In genomic region chr9:136665111-136665703, GRCh38 we compare ENCODE assay signal across 8 cellular contexts. TPM values are rescaled to one million over a fixed set of nuclear protein-coding genes. Genes with fewer than 3 reads are reported as not detected.
DNase-seq lines count a peak whose midpoint lies in the region; ATAC-seq lines count a peak whose summit lies in the region.

No MANE protein-coding gene starts in this region.

- H3K36me3 Mint-ChIP-seq in CD4-positive, CD25-positive, alpha-beta regulatory T cell, result no peaks in the 10 kb centered on the region
- H3K36me3 Mint-ChIP-seq in activated naive CD8-positive, alpha-beta T cell treated with anti-CD3 and anti-CD28 coated beads, Interleukin-2, amount 50 U/mL, for 24 hours (ENCODE audit: low read depth), result no peaks in the 10 kb centered on the region

- peaks cover 22% of the 10 kb centered on the region for H3K27me3 Mint-ChIP-seq in CD4-positive, CD25-positive, alpha-beta regulatory T cell
- H3K27me3 Mint-ChIP-seq in activated naive CD8-positive, alpha-beta T cell treated with anti-CD3 and anti-CD28 coated beads, Interleukin-2, amount 50 U/mL, for 24 hours, result peaks cover 12% of the 10 kb centered on the region

- H3K27ac Mint-ChIP-seq in CD4-positive, CD25-positive, alpha-beta regulatory T cell, result no peak overlapping the region
- no peak overlapping the region for H3K27ac Mint-ChIP-seq in activated naive CD8-positive, alpha-beta T cell treated with anti-CD3 and anti-CD28 coated beads, Interleukin-2, amount 50 U/mL, for 24 hours

- H3K9me3 ChIP-seq in CD4-positive, CD25-positive, alpha-beta regulatory T cell (ENCODE audit: control insufficient read depth in 2 of 2, low read length in 2 of 2), result no peaks in the 10 kb centered on the region

- ATAC-seq in CD4-positive, CD25-positive, alpha-beta regulatory T cell (ENCODE audit: low read depth in 2 of 2), result peak in 1 of 2 donors; percentile 6
- ATAC-seq in activated naive CD8-positive, alpha-beta T cell treated with anti-CD3 and anti-CD28 coated beads, Interleukin-2, amount 50 U/mL, for 24 hours, result peak; percentile 13
- ATAC-seq in GM18907 (IDR thresholded peaks at IDR 0.05; ENCODE audit: unreplicated experiment) (no peak), GM21526 (IDR thresholded peaks at IDR 0.05; ENCODE audit: low FRiP score, unreplicated experiment) (no peak)

- H3K27ac ChIP-seq in CD4-positive, CD25-positive, alpha-beta regulatory T cell (ENCODE audit: insufficient read depth, low read length, poor library complexity, severe bottlenecking), result no peak overlapping the region
- H3K27ac ChIP-seq in temporal lobe (ENCODE audit: low read depth, low read length), result peak overlapping the region; percentile 27

- no peak overlapping the region for H3K4me3 ChIP-seq in CD4-positive, CD25-positive, alpha-beta regulatory T cell (ENCODE audit: low read depth, low read length)

- H3K4me1 Mint-ChIP-seq in CD4-positive, CD25-positive, alpha-beta regulatory T cell, result peaks cover 0 to 5% (median 0%) of the 10 kb centered on the region in 4 donors
- H3K4me1 Mint-ChIP-seq in activated naive CD8-positive, alpha-beta T cell treated with anti-CD3 and anti-CD28 coated beads, Interleukin-2, amount 50 U/mL, for 24 hours, result no peaks in the 10 kb centered on the region

- DNase-seq in CD4-positive, CD25-positive, alpha-beta regulatory T cell, result no peak
- peak; percentile 47 for DNase-seq in HK-2 (ENCODE audit: unreplicated experiment)
- no peak for DNase-seq in activated naive CD8-positive, alpha-beta T cell treated with anti-CD3 and anti-CD28 coated beads, Interleukin-2, amount 50 U/mL, for 24 hours
- DNase-seq in islet precursor cell, result peak; percentile 73
- DNase-seq in HT-29 (ENCODE audit: low spot score), result no peak

- no peaks in the 10 kb centered on the region for H3K27me3 ChIP-seq in CD4-positive, CD25-positive, alpha-beta regulatory T cell (ENCODE audit: control insufficient read depth, insufficient read depth, low read length)

- no peaks in the 10 kb centered on the region for H3K36me3 ChIP-seq in CD4-positive, CD25-positive, alpha-beta regulatory T cell (ENCODE audit: control insufficient read depth, insufficient read depth, low read length)

- H3K4me1 ChIP-seq in CD4-positive, CD25-positive, alpha-beta regulatory T cell (ENCODE audit: control insufficient read depth, insufficient read depth, low read length, poor library complexity, severe bottlenecking), result peaks cover 6% of the 10 kb centered on the region

- peaks cover 0 to under 1% (median 0%) of the 10 kb centered on the region in 7 donors for H3K9me3 Mint-ChIP-seq in CD4-positive, CD25-positive, alpha-beta regulatory T cell
- H3K9me3 Mint-ChIP-seq in activated naive CD8-positive, alpha-beta T cell treated with anti-CD3 and anti-CD28 coated beads, Interleukin-2, amount 50 U/mL, for 24 hours, result no peaks in the 10 kb centered on the region

- H3K4me3 Mint-ChIP-seq in CD4-positive, CD25-positive, alpha-beta regulatory T cell, result peak overlapping the region in 3 of 4 donors; percentile 61 to 70 (median 63)
- peak overlapping the region; percentile 49 for H3K4me3 Mint-ChIP-seq in activated naive CD8-positive, alpha-beta T cell treated with anti-CD3 and anti-CD28 coated beads, Interleukin-2, amount 50 U/mL, for 24 hours

RNA-seq across cellular contexts. Expression of gene EGFL7, which starts 2.5 kb away (rescaled TPM):
- 1.7 TPM for total RNA-seq in CD4-positive, CD25-positive, alpha-beta regulatory T cell
- polyA plus RNA-seq in CD4-positive, CD25-positive, alpha-beta regulatory T cell, result not detected
- total RNA-seq in temporal lobe, result 11.6 TPM
- total RNA-seq in HT-29 (2014; rRNA removed; shearing (Covaris generic)), result 3.2 and 6.4 TPM in 2 replicates

RNA-seq across cellular contexts. Expression of gene AGPAT2, which starts 22.1 kb away (rescaled TPM):
- total RNA-seq in CD4-positive, CD25-positive, alpha-beta regulatory T cell, result 11.0 TPM
- 10 to 100 TPM; 12.0 to 22.1 (median 21.1) TPM for polyA plus RNA-seq in CD4-positive, CD25-positive, alpha-beta regulatory T cell
- total RNA-seq in temporal lobe, result 0.98 TPM
- 160 and 167 TPM in 2 replicates for total RNA-seq in HT-29 (2014; rRNA removed; shearing (Covaris generic))

RNA-seq across cellular contexts. Expression of gene DIPK1B, which starts 47.2 kb away (rescaled TPM):
- total RNA-seq in CD4-positive, CD25-positive, alpha-beta regulatory T cell, result 1.3 TPM
- under 1 TPM in 1 of 4 donors, not detected in 3; 0.16 TPM for polyA plus RNA-seq in CD4-positive, CD25-positive, alpha-beta regulatory T cell
- 18.2 TPM for total RNA-seq in temporal lobe
- not detected in 2 replicates for total RNA-seq in HT-29 (2014; rRNA removed; shearing (Covaris generic))

Comparison
In these comparisons a context has a peak if more than half of its experiments do, and no peak if none do; other contexts are left out.
1. DNase-seq: peak in HK-2 (single experiment) and islet precursor cell (single experiment); none in CD4-positive, CD25-positive, alpha-beta regulatory T cell (0 of 3), activated naive CD8-positive, alpha-beta T cell treated with anti-CD3 and anti-CD28 coated beads, Interleukin-2, amount 50 U/mL, for 24 hours (single experiment) and HT-29 (single experiment).
2. RNA of gene AGPAT2, which starts 22.1 kb away (total RNA-seq): 160 to 167 TPM in HT-29; 11.0 TPM in CD4-positive, CD25-positive, alpha-beta regulatory T cell (single experiment) and 0.98 TPM in temporal lobe (single experiment); every median in the first group is over 10 times any median in the second.